ENCODE assay signal across 9 cellular contexts in genomic region chr1:172322219-172323061, GRCh38.
DNase-seq lines count a peak whose midpoint lies in the region; TF ChIP-seq lines count a peak whose summit lies in the region.
"Had no signal": no experiment of that assay in that cellular context is flagged by ENCODE, and none has a peak within 500 bp of the region (broad histone marks: within the 10 kb centered on the region; RNA-seq: fewer than 3 reads in every experiment).

No MANE protein-coding gene starts in this region.

- peak overlapping the region; percentile 85 for H3K4me2 ChIP-seq in osteoblast (ENCODE audit: insufficient read depth, low read length)

- no peaks in the 10 kb centered on the region for H3K9me3 ChIP-seq in osteoblast (ENCODE audit: low read depth, low read length)

- H3K4me3 ChIP-seq in BJ (ENCODE audit: low read depth, low read length) (peak overlapping the region; percentile 9), osteoblast (ENCODE audit: insufficient read depth, low read length) (peak overlapping the region; percentile 60)

- CTCF ChIA-PET in BJ (lab: Yijun Ruan, JAX), result interaction anchor here (0.9 to 1.6 kb wide), 4 partner anchors 18 to 282 kb away, joined by 3 read pairs; no protein-coding TSS in a partner anchor
- CTCF ChIA-PET in activated naive CD4-positive, alpha-beta T cell treated with anti-CD3 and anti-CD28 coated beads, Interleukin-2, amount 10 ng/mL, durations not matched to agents 7 days and 5 days (lab: Charles Lee), result no interaction called here

- no peaks in the 10 kb centered on the region for H3K79me2 ChIP-seq in osteoblast (ENCODE audit: insufficient read depth, low read length)

- H3K27me3 ChIP-seq in BJ (ENCODE audit: control insufficient read depth, insufficient read depth, low read length), result no peaks in the 10 kb centered on the region
- H3K27me3 ChIP-seq in osteoblast (ENCODE audit: insufficient read depth, low read length), result no peaks in the 10 kb centered on the region

- DNase-seq in BJ (ENCODE audit: low read depth), result peak; percentile 80
- DNase-seq in NCI-H446 treated with DMSO at 0.1 percent for 48 hours (lab: John Stamatoyannopoulos, UW), result peak; percentile 95
- DNase-seq in epithelial cell of prostate (ENCODE audit: low read depth, low spot score), result no peak
- DNase-seq in osteoblast (ENCODE audit: insufficient read length, low spot score, missing footprints), result peak; percentile 60
- DNase-seq in stimulated activated naive CD4-positive, alpha-beta T cell (lab: John Stamatoyannopoulos, UW), result no peak
- no peak for DNase-seq in central memory CD4-positive, alpha-beta T cell
- no peak for DNase-seq in NCI-H1048 (lab: John Stamatoyannopoulos, UW)
- DNase-seq in activated naive CD4-positive, alpha-beta T cell treated with anti-CD3 and anti-CD28 coated beads, Interleukin-2, amount 10 ng/mL, durations not matched to agents 7 days and 5 days, result no peak
- DNase-seq: activated CD4-positive, alpha-beta T cell treated with anti-CD3 and anti-CD28 coated beads, Interleukin-2, amount 50 U/mL, for 1 hour had no signal

- no peaks in the 10 kb centered on the region for H3K4me1 Mint-ChIP-seq in activated naive CD4-positive, alpha-beta T cell treated with anti-CD3 and anti-CD28 coated beads, Interleukin-2, amount 10 ng/mL, durations not matched to agents 7 days and 5 days

- H3K27ac Mint-ChIP-seq in activated naive CD4-positive, alpha-beta T cell treated with anti-CD3 and anti-CD28 coated beads, Interleukin-2, amount 10 ng/mL, durations not matched to agents 7 days and 5 days, result no peak overlapping the region

- H3K36me3 Mint-ChIP-seq in activated naive CD4-positive, alpha-beta T cell treated with anti-CD3 and anti-CD28 coated beads, Interleukin-2, amount 10 ng/mL, durations not matched to agents 7 days and 5 days, result no peaks in the 10 kb centered on the region

- H3K4me3 Mint-ChIP-seq in activated naive CD4-positive, alpha-beta T cell treated with anti-CD3 and anti-CD28 coated beads, Interleukin-2, amount 10 ng/mL, durations not matched to agents 7 days and 5 days, result no peak overlapping the region

- H3K27ac ChIP-seq in epithelial cell of prostate (peak overlapping the region; percentile 90), osteoblast (ENCODE audit: low read depth, low read length) (peak overlapping the region; percentile 96)

- H2AFZ ChIP-seq in osteoblast (ENCODE audit: low read length), result peak overlapping the region; percentile 73

- H4K20me1 ChIP-seq in osteoblast (ENCODE audit: insufficient read depth, low read length), result no peaks in the 10 kb centered on the region

- no peaks in the 10 kb centered on the region for H3K9me3 Mint-ChIP-seq in activated naive CD4-positive, alpha-beta T cell treated with anti-CD3 and anti-CD28 coated beads, Interleukin-2, amount 10 ng/mL, durations not matched to agents 7 days and 5 days

- H3K4me1 ChIP-seq in osteoblast (ENCODE audit: insufficient read depth, low read length), result peaks cover 41% of the 10 kb centered on the region

- TF ChIP-seq CTCF in BJ (IDR thresholded peaks at IDR 0.05; ENCODE audit: insufficient read depth, low read depth, low read length), result peak; percentile 24; the same call in 1 of the 2 replicates
- peak; percentile 16 for TF ChIP-seq CTCF in osteoblast (IDR thresholded peaks at IDR 0.05; ENCODE audit: extremely low read depth, low read depth, low read length)

- POLR2A ChIA-PET in BJ (lab: Charles Lee), result interaction anchor here (0.6 kb wide), 3 partner anchors 17 to 33 kb away, joined by 4 to 9 read pairs (median 8); no protein-coding TSS in a partner anchor

- no peaks in the 10 kb centered on the region for H3K27me3 Mint-ChIP-seq in activated naive CD4-positive, alpha-beta T cell treated with anti-CD3 and anti-CD28 coated beads, Interleukin-2, amount 10 ng/mL, durations not matched to agents 7 days and 5 days

- H3K36me3 ChIP-seq in BJ (ENCODE audit: control insufficient read depth, insufficient read depth, low read length), result no peaks in the 10 kb centered on the region
- H3K36me3 ChIP-seq in osteoblast (ENCODE audit: insufficient read depth, low read length), result no peaks in the 10 kb centered on the region

Comparison
In these comparisons a context has a peak if more than half of its experiments do, and no peak if none do; other contexts are left out.
1. DNase-seq: peak in BJ (single experiment), NCI-H446 treated with DMSO at 0.1 percent for 48 hours (single experiment) and osteoblast (single experiment); none in epithelial cell of prostate (single experiment), stimulated activated naive CD4-positive, alpha-beta T cell (0 of 6), central memory CD4-positive, alpha-beta T cell (single experiment), NCI-H1048 (single experiment) and activated naive CD4-positive, alpha-beta T cell treated with anti-CD3 and anti-CD28 coated beads, Interleukin-2, amount 10 ng/mL, durations not matched to agents 7 days and 5 days (single experiment).